ENCODE assay signal across 32 cellular contexts in the genomic region with DNA sequence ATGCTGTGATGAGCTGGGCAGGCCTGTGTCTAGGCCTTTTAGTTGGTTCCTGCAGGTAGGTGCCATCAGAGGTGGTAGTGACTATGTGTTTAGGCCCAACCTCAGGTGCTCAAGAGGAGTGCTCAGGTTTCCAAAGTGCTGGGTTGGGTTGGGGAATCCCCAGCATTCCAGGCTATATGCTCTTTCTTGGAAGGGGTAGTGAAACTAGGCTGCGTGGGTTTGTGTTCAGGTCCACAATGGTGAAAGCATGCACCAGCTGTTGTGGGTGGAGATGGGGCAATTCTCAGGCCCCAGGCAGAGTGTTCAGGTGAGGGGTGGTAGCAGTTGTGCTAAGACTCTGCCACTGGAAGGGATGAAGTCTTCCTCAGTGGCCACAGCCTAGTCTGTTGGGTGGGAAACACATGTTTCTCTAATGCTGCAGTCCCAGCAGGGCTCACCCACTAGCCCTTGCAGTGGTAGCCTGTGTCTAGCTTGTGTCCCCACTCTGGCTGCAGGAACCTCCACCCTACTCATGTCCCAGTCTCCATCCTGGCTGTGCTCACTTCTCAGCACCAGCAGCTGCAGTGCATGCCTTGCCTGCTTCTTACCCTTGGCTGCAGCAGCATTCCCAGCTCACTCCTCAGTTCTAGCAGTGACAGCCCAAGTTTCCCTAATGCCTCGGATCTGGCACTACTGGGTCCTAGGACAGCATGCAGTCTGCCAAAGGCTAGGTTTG.
A peak's percentile ranks its signal among the peaks of the same experiment; 100 is the strongest.
DNase-seq lines count a peak whose midpoint lies in the region; ATAC-seq, FAIRE-seq and TF ChIP-seq lines count a peak whose summit lies in the region.
"Had no signal": no experiment of that assay in that cellular context is flagged by ENCODE, and none has a peak within 500 bp of the region (broad histone marks: within the 10 kb centered on the region; RNA-seq: fewer than 3 reads in every experiment).

No MANE protein-coding gene starts in this region.

- no peaks in the 10 kb centered on the region; a peak in 2 of 7 replicates for H3K27me3 ChIP-seq in H1 (replicated peaks in 1 of 4; ENCODE audit: control insufficient read depth in 3 of 4, extremely low read depth in 1 of 4, insufficient read depth in 3 of 4, low read length in 3 of 4)
- H3K27me3 ChIP-seq in heart left ventricle = no peaks in the 10 kb centered on the region
- H3K27me3 ChIP-seq: BLaER1 treated with 17β-estradiol and CSF1 and Interleukin-3, amounts not matched to agents 10 nM and 100 nM; gastroesophageal sphincter; tibial artery had no signal

- no peak overlapping the region for H2BK120ac ChIP-seq in H1 (replicated peaks; ENCODE audit: low read depth, low read length)

- FAIRE-seq in H1 (lab: Jason Lieb, UNC) = no peak
- FAIRE-seq: astrocyte, endometrium had no signal

- no peaks in the 10 kb centered on the region for H3K36me3 Mint-ChIP-seq in stimulated activated memory B cell treated with anti-CD40 and anti-IgM and Interleukin-4, amounts not matched to agents 10 μg/mL and 1 μg/mL and 100 μg/mL, for 72 hours
- H3K36me3 Mint-ChIP-seq: activated naive CD8-positive, alpha-beta T cell treated with anti-CD3 and anti-CD28 coated beads, Interleukin-2, amount 10 ng/mL, durations not matched to agents 7 days and 5 days; mesothelial cell of epicardium; naive B cell had no signal

- H2AFZ ChIP-seq in H1 (ENCODE audit: low read length) = 0 out of 2 replicates have a peak overlapping the region, but pooled peaks have one; percentile 16

- H3K4ac ChIP-seq in H1 (replicated peaks; ENCODE audit: insufficient read length, low read depth, low read length) = no peak overlapping the region

- peaks cover 47% of the 10 kb centered on the region for H3K27me3 Mint-ChIP-seq in stimulated activated memory B cell treated with anti-CD40 and anti-IgM and Interleukin-4, amounts not matched to agents 10 μg/mL and 1 μg/mL and 100 μg/mL, for 72 hours

- no peak overlapping the region for H2BK12ac ChIP-seq in H1 (ENCODE audit: low read depth, low read length)

- no peak overlapping the region for H3K56ac ChIP-seq in H1 (replicated peaks; ENCODE audit: insufficient read length, low read depth, low read length)

- no peak overlapping the region; a peak in 1 of 7 replicates for H3K9ac ChIP-seq in H1 (replicated peaks in 1 of 4; ENCODE audit: extremely low read depth in 1 of 4, low read depth in 3 of 4, low read length in 3 of 4)
- H3K9ac ChIP-seq: BLaER1 treated with 17β-estradiol and CSF1 and Interleukin-3, amounts not matched to agents 10 nM and 100 nM had no signal

- CTCF ChIA-PET in H1 (lab: Charles Lee; ENCODE audit: partially characterized antibody) = no interaction called here

- no peak for TF ChIP-seq CTCF in H1 (IDR thresholded peaks at IDR 0.05; ENCODE audit: control extremely low read depth in 1 of 3, insufficient read depth in 1 of 3, low read depth in 1 of 3, low read length in 3 of 3)
- no peak for TF ChIP-seq CTCF in heart left ventricle (IDR thresholded peaks at IDR 0.05)

- DNase-seq in H1 (ENCODE audit: low read depth in 1 of 2, low spot score in 2 of 2) (no peak), left colon (no peak), heart left ventricle (no peak), NCI-H526 (lab: John Stamatoyannopoulos, UW) (no peak)
- DNase-seq: activated CD4-positive, alpha-beta T cell treated with anti-CD3 and anti-CD28 coated beads for 4 hours; activated effector memory CD4-positive, alpha-beta T cell treated with anti-CD3 and anti-CD28 coated beads, Interleukin-2, amount 50 U/mL, for 16 hours; activated naive CD8-positive, alpha-beta T cell treated with anti-CD3 and anti-CD28 coated beads, Interleukin-2, amount 10 ng/mL, durations not matched to agents 7 days and 5 days; activated T-cell treated with anti-CD3 and anti-CD28 coated beads, Interleukin-2, amount 50 U/mL, for 1 hour; Caco-2; caudate nucleus; DMS79; GF-D8; KG1; left ventricle myocardium inferior; naive B cell; NCI-H1694; NCI-H2171; NCI-H510A treated with DMSO at 0.1 percent for 48 hours; nucleus accumbens; Right ventricle myocardium superior; stimulated activated CD4-positive, alpha-beta T cell treated with anti-CD3 and anti-CD28 coated beads, Interleukin-15, amount 100 ng/mL, for 24 hours; T-helper 2 cell; tibial artery had no signal

- H3K9me3 ChIP-seq in H1 (ENCODE audit: insufficient read depth in 2 of 2, low read depth in 1 of 2, low read length in 1 of 2) = no peaks in the 10 kb centered on the region
- H3K9me3 ChIP-seq in heart left ventricle = no peaks in the 10 kb centered on the region
- H3K9me3 ChIP-seq: BLaER1 treated with 17β-estradiol and CSF1 and Interleukin-3, amounts not matched to agents 10 nM and 100 nM; Caco-2; prostate gland; tibial artery had no signal

- H2BK20ac ChIP-seq in H1 (ENCODE audit: low read length) = no peak overlapping the region

- no peak overlapping the region for H3K4me2 ChIP-seq in H1 (ENCODE audit: insufficient read depth in 1 of 2, low read depth in 2 of 2, low read length in 2 of 2)

- H3K23me2 ChIP-seq in H1 (ENCODE audit: low read depth, low read length) = no peaks in the 10 kb centered on the region

- no peak overlapping the region for H3K23ac ChIP-seq in H1 (ENCODE audit: insufficient read length)

- 89% methylated on average over 2 of the region's 2 CpGs; no CpG with 5 or more reads in 1 of the 2 experiments for WGBS in H1 (ENCODE audit: extremely low coverage in 1 of 2, insufficient coverage in 1 of 2, insufficient read length in 1 of 2, insufficient replicate concordance in 2 of 2, low coverage in 1 of 2, low lambda C conversion rate in 2 of 2, missing lambda C conversion rate in 1 of 2), 2 experiments
- WGBS in heart left ventricle, 4 donors = 43 to 92% (median 80%) methylated on average over 1 to 2 of the region's 2 CpGs

- H4K8ac ChIP-seq in H1 (ENCODE audit: extremely low read depth, insufficient read depth, low read length) = no peak overlapping the region; the same call in 1 of the 2 replicates

- POLR2A ChIA-PET in H1 (lab: Charles Lee; ENCODE audit: partially characterized antibody) = no interaction called here

- no peaks in the 10 kb centered on the region for H3K79me1 ChIP-seq in H1 (ENCODE audit: low read depth, low read length)

- H3K4me1 Mint-ChIP-seq in stimulated activated memory B cell treated with anti-CD40 and anti-IgM and Interleukin-4, amounts not matched to agents 10 μg/mL and 1 μg/mL and 100 μg/mL, for 72 hours = no peaks in the 10 kb centered on the region
- H3K4me1 Mint-ChIP-seq: activated naive CD8-positive, alpha-beta T cell treated with anti-CD3 and anti-CD28 coated beads, Interleukin-2, amount 10 ng/mL, durations not matched to agents 7 days and 5 days; naive B cell had no signal

- H4K5ac ChIP-seq in H1 (ENCODE audit: insufficient read length, low read depth, low read length) = no peak overlapping the region

- H3K14ac ChIP-seq in H1 (ENCODE audit: insufficient read length) = no peak overlapping the region

- H4K91ac ChIP-seq in H1 (replicated peaks; ENCODE audit: insufficient read length, low read length) = no peak overlapping the region

- H2BK5ac ChIP-seq in H1 (ENCODE audit: low read depth, low read length) = no peak overlapping the region

- no peak overlapping the region for H3K27ac Mint-ChIP-seq in stimulated activated memory B cell treated with anti-CD40 and anti-IgM and Interleukin-4, amounts not matched to agents 10 μg/mL and 1 μg/mL and 100 μg/mL, for 72 hours
- H3K27ac Mint-ChIP-seq: activated naive CD8-positive, alpha-beta T cell treated with anti-CD3 and anti-CD28 coated beads, Interleukin-2, amount 10 ng/mL, durations not matched to agents 7 days and 5 days; mesothelial cell of epicardium; naive B cell had no signal

- H3K9me3 Mint-ChIP-seq in stimulated activated memory B cell treated with anti-CD40 and anti-IgM and Interleukin-4, amounts not matched to agents 10 μg/mL and 1 μg/mL and 100 μg/mL, for 72 hours = peaks cover 3% of the 10 kb centered on the region
- H3K9me3 Mint-ChIP-seq: activated naive CD8-positive, alpha-beta T cell treated with anti-CD3 and anti-CD28 coated beads, Interleukin-2, amount 10 ng/mL, durations not matched to agents 7 days and 5 days had no signal

- no peaks in the 10 kb centered on the region for H4K20me1 ChIP-seq in H1 (replicated peaks in 1 of 2; ENCODE audit: control insufficient read depth in 1 of 2, insufficient read depth in 2 of 2, low read length in 2 of 2)
- H4K20me1 ChIP-seq: BLaER1 treated with 17β-estradiol and CSF1 and Interleukin-3, amounts not matched to agents 10 nM and 100 nM had no signal

- ATAC-seq in GM19351 (IDR thresholded peaks at IDR 0.05; ENCODE audit: unreplicated experiment) = peak; percentile 39
- peak; percentile 44 for ATAC-seq in HG02885 (IDR thresholded peaks at IDR 0.05; ENCODE audit: poor library complexity, unreplicated experiment)
- ATAC-seq in stimulated activated memory B cell treated with anti-CD40 and anti-IgM and Interleukin-4, amounts not matched to agents 10 μg/mL and 1 μg/mL and 100 μg/mL, for 72 hours = peak; percentile 48
- no peak for ATAC-seq in left colon
- no peak for ATAC-seq in heart left ventricle
- ATAC-seq: gastroesophageal sphincter had no signal

- intact Hi-C loops in left colon (cut with DNase I, micrococcal nuclease) = no loop called here
- intact Hi-C loops in heart left ventricle (cut with DNase I) = no loop called here

- H2AK5ac ChIP-seq in H1 (ENCODE audit: low read depth, low read length) = no peak overlapping the region

- no peak overlapping the region for H3K18ac ChIP-seq in H1 (ENCODE audit: extremely low read depth, low read length)

- no peaks in the 10 kb centered on the region for H3K36me3 ChIP-seq in H1 (ENCODE audit: control insufficient read depth in 2 of 4, insufficient read depth in 4 of 4, low read length in 3 of 4)
- H3K36me3 ChIP-seq in heart left ventricle = no peaks in the 10 kb centered on the region
- H3K36me3 ChIP-seq: BLaER1 treated with 17β-estradiol and CSF1 and Interleukin-3, amounts not matched to agents 10 nM and 100 nM; gastroesophageal sphincter; left ventricle myocardium inferior; prostate gland; tibial artery had no signal

- H3K79me2 ChIP-seq in H1 (ENCODE audit: control insufficient read depth in 1 of 2, insufficient read depth in 2 of 2, low read length in 2 of 2) = no peaks in the 10 kb centered on the region

- H3K4me3 ChIP-seq in H1 (ENCODE audit: extremely low read depth in 1 of 4, insufficient read depth in 2 of 4, low read depth in 3 of 4, low read length in 4 of 4) (no peak overlapping the region), heart left ventricle (no peak overlapping the region)
- H3K4me3 ChIP-seq: BLaER1 treated with 17β-estradiol and CSF1 and Interleukin-3, amounts not matched to agents 10 nM and 100 nM; gastroesophageal sphincter; left ventricle myocardium inferior; prostate gland; tibial artery had no signal

- H3K27ac ChIP-seq in H1 (ENCODE audit: low read depth, low read length) (no peak overlapping the region), heart left ventricle (no peak overlapping the region)
- H3K27ac ChIP-seq: BLaER1 treated with 17β-estradiol and CSF1 and Interleukin-3, amounts not matched to agents 10 nM and 100 nM; gastroesophageal sphincter; left ventricle myocardium inferior; prostate gland; tibial artery had no signal

- no peak overlapping the region for H3K4me3 Mint-ChIP-seq in stimulated activated memory B cell treated with anti-CD40 and anti-IgM and Interleukin-4, amounts not matched to agents 10 μg/mL and 1 μg/mL and 100 μg/mL, for 72 hours
- H3K4me3 Mint-ChIP-seq: activated naive CD8-positive, alpha-beta T cell treated with anti-CD3 and anti-CD28 coated beads, Interleukin-2, amount 10 ng/mL, durations not matched to agents 7 days and 5 days; mesothelial cell of epicardium; naive B cell had no signal

- no peak overlapping the region for H2BK15ac ChIP-seq in H1 (ENCODE audit: low read length)

- TF ChIP-seq EP300 in H1 (IDR thresholded peaks at IDR 0.05; ENCODE audit: borderline replicate concordance in 1 of 2, low read depth in 2 of 2, low read length in 2 of 2) = no peak

- H3K4me1 ChIP-seq in H1 (replicated peaks in 1 of 4; ENCODE audit: control insufficient read depth in 3 of 4, insufficient read depth in 4 of 4, low read length in 3 of 4) (no peaks in the 10 kb centered on the region; a peak in 1 of 7 replicates), heart left ventricle (no peaks in the 10 kb centered on the region)
- H3K4me1 ChIP-seq: Caco-2, gastroesophageal sphincter, left ventricle myocardium inferior, prostate gland, tibial artery had no signal

- TF ChIP-seq POLR2A in H1 (IDR thresholded peaks at IDR 0.05; ENCODE audit: control extremely low read depth in 1 of 2, low read depth in 2 of 2, low read length in 2 of 2) (no peak), heart left ventricle (IDR thresholded peaks at IDR 0.05) (no peak)

- TF ChIP-seq RAD21 in H1 (IDR thresholded peaks at IDR 0.05 in 1 of 2, conservative IDR thresholded peaks at IDR 0.05 in 1 of 2; ENCODE audit: low read depth in 2 of 2, low read length in 2 of 2) = no peak

Comparison
In these comparisons a context has a peak if more than half of its experiments do, and no peak if none do; other contexts are left out.
1. ATAC-seq: peak in GM19351 (single experiment), HG02885 (single experiment) and stimulated activated memory B cell treated with anti-CD40 and anti-IgM and Interleukin-4, amounts not matched to agents 10 μg/mL and 1 μg/mL and 100 μg/mL, for 72 hours (single experiment); none in left colon (single experiment) and heart left ventricle (0 of 4).